In the genomic region with DNA sequence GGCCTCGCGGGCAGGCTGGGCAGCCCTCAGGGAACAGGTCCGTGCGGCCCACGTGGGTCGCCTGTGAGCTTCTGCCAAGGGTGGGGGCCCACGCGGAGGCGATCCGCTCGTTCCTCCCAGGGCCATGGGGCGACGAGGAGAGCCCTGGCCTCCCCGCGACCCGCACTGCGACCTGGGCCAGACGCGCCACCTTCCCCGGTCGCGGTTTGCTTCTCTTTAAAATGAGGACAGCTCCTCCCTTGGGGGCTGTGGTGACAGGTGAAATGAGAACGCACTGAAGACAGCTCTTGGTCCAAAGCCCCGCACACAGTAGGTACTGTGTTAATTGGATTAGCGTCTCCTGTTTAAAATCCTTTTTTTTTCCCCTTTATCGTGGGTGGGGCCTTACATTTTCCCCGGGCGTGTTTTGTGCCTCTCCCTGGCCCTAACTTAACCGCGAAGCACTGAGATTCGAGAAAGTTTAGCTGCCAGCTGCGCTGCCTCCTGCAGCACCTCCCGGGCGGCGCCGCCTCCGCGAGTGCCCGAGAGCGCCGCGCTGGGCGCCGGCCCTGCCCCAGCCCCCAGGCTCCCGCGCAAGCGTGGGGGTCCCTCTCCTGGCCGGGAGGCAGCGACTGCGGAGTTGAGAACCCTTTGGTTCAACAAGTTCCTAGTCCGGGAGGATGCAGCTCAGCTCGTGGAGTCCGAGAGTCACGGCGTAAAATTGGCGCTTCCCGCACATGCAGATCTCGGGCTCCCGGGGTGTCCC, we compare ENCODE assay signal across 1 cellular context.
TF ChIP-seq lines count a peak whose summit lies in the region.

No MANE protein-coding gene starts in this region.

TF ChIP-seq in liver, 16 proteins besides CTCF, POLR2A, EP300 and RAD21:
- TF ChIP-seq, protein P1, sequence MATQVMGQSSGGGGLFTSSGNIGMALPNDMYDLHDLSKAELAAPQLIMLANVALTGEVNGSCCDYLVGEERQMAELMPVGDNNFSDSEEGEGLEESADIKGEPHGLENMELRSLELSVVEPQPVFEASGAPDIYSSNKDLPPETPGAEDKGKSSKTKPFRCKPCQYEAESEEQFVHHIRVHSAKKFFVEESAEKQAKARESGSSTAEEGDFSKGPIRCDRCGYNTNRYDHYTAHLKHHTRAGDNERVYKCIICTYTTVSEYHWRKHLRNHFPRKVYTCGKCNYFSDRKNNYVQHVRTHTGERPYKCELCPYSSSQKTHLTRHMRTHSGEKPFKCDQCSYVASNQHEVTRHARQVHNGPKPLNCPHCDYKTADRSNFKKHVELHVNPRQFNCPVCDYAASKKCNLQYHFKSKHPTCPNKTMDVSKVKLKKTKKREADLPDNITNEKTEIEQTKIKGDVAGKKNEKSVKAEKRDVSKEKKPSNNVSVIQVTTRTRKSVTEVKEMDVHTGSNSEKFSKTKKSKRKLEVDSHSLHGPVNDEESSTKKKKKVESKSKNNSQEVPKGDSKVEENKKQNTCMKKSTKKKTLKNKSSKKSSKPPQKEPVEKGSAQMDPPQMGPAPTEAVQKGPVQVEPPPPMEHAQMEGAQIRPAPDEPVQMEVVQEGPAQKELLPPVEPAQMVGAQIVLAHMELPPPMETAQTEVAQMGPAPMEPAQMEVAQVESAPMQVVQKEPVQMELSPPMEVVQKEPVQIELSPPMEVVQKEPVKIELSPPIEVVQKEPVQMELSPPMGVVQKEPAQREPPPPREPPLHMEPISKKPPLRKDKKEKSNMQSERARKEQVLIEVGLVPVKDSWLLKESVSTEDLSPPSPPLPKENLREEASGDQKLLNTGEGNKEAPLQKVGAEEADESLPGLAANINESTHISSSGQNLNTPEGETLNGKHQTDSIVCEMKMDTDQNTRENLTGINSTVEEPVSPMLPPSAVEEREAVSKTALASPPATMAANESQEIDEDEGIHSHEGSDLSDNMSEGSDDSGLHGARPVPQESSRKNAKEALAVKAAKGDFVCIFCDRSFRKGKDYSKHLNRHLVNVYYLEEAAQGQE (IDR thresholded peaks at IDR 0.05), result no peak
- TF ChIP-seq HNF4G (IDR thresholded peaks at IDR 0.05), result no peak
- no peak for TF ChIP-seq FOXA2 (IDR thresholded peaks at IDR 0.05)
- no peak for TF ChIP-seq EGR1 (IDR thresholded peaks at IDR 0.05; ENCODE audit: low read depth in 2 of 2)
- TF ChIP-seq, protein P2, sequence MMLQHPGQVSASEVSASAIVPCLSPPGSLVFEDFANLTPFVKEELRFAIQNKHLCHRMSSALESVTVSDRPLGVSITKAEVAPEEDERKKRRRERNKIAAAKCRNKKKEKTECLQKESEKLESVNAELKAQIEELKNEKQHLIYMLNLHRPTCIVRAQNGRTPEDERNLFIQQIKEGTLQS (IDR thresholded peaks at IDR 0.05), result no peak
- TF ChIP-seq TAF1 (conservative IDR thresholded peaks at IDR 0.05), result no peak
- TF ChIP-seq NR2F2 (IDR thresholded peaks at IDR 0.05), result no peak
